Comparison of ENCODE assay signal across 25 cellular contexts in the genomic region with DNA sequence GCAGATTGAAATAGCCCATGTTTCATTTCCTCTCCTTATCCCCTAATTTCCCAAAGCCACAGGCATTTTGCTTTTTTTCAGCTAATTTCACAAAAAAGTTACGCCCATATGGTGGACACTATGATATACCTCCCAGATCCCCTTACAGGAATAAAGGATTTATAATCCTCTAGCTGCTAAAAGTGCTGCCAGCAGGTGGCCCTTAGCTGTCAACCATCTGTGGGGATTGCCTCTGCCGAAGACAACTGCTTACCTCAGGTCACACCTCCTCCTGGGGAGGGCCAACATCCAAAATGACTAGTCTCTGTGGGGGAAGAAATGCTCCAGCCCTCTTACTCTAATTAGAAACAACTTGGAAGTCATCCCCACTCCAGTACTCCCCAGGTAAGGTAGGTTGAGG.
DNase-seq lines count a peak whose midpoint lies in the region; ATAC-seq and TF ChIP-seq lines count a peak whose summit lies in the region.
"Had no signal": no experiment of that assay in that cellular context is flagged by ENCODE, and none has a peak within 500 bp of the region (broad histone marks: within the 10 kb centered on the region; RNA-seq: fewer than 3 reads in every experiment).

No MANE protein-coding gene starts in this region.

- H3K27ac ChIP-seq in Karpas-422 (ENCODE audit: low read length) (no peak overlapping the region), mesendoderm (ENCODE audit: low read depth, low read length) (no peak overlapping the region), adrenal gland (no peak overlapping the region)
- H3K27ac ChIP-seq: Peyer's patch, SK-N-MC had no signal

- no peaks in the 10 kb centered on the region for H3K9me2 ChIP-seq in Karpas-422 (replicated peaks; ENCODE audit: insufficient read depth, low read length)

- no peak overlapping the region for H3K4me3 ChIP-seq in Karpas-422 (ENCODE audit: low read length)
- H3K4me3 ChIP-seq in astrocyte of the spinal cord (ENCODE audit: low read depth, low read length), result no peak overlapping the region
- H3K4me3 ChIP-seq in mesendoderm (ENCODE audit: low read length), result no peak overlapping the region
- no peak overlapping the region for H3K4me3 ChIP-seq in adrenal gland
- H3K4me3 ChIP-seq: Peyer's patch, SK-N-MC had no signal

- no peak overlapping the region for H3K56ac ChIP-seq in mesendoderm (ENCODE audit: low read length)

- no peak overlapping the region for H4K5ac ChIP-seq in mesendoderm (ENCODE audit: low read length)

- H3K9ac ChIP-seq in Karpas-422 (ENCODE audit: low read length) (no peak overlapping the region), mesendoderm (ENCODE audit: low read length) (no peak overlapping the region)

- H3K4me1 ChIP-seq in Karpas-422 (ENCODE audit: low read length) (no peaks in the 10 kb centered on the region), mesendoderm (ENCODE audit: control insufficient read depth, low read depth, low read length) (peaks cover 6% of the 10 kb centered on the region), adrenal gland (replicated peaks in 1 of 2) (peaks cover 0 to 14% of the 10 kb centered on the region in 2 donors)

- H3K18ac ChIP-seq in mesendoderm (ENCODE audit: low read length), result no peak overlapping the region

- no peaks in the 10 kb centered on the region for H4K20me1 ChIP-seq in Karpas-422 (ENCODE audit: insufficient read depth, low read depth, low read length)

- H2AK5ac ChIP-seq in mesendoderm (ENCODE audit: low read length), result no peak overlapping the region

- H3K79me1 ChIP-seq in mesendoderm (ENCODE audit: low read length), result no peaks in the 10 kb centered on the region

- H3K36me3 ChIP-seq in Karpas-422 (ENCODE audit: insufficient read depth, low read length) (no peaks in the 10 kb centered on the region), mesendoderm (ENCODE audit: control insufficient read depth, insufficient read depth, low read length) (no peaks in the 10 kb centered on the region), adrenal gland (replicated peaks in 1 of 2) (no peaks in the 10 kb centered on the region)
- H3K36me3 ChIP-seq: Peyer's patch had no signal

- TF ChIP-seq POLR2A in adrenal gland (IDR thresholded peaks at IDR 0.05), result no peak

- WGBS in mesendoderm (ENCODE audit: extremely low coverage, insufficient coverage, low lambda C conversion rate), result no CpG with 5 or more reads among the region's 2 CpGs
- 69 to 92% (median 76%) methylated on average over 2 of the region's 2 CpGs for WGBS in adrenal gland, 4 donors

- no peak overlapping the region for H2BK5ac ChIP-seq in mesendoderm (ENCODE audit: low read length)

- no peak overlapping the region for H2AFZ ChIP-seq in Karpas-422 (ENCODE audit: low read length)

- in situ Hi-C loops in astrocyte of the spinal cord (cut with HindIII; ENCODE audit: low sequenced_read_pairs), result no loop called here

- H4K8ac ChIP-seq in mesendoderm (ENCODE audit: low read depth, low read length), result no peak overlapping the region

- no peak overlapping the region for H3K23ac ChIP-seq in mesendoderm (ENCODE audit: low read length)

- peak; percentile 38 for DNase-seq in DMS53 (lab: John Stamatoyannopoulos, UW)
- DNase-seq in DMS53 treated with DMSO at 0.1 percent for 48 hours (lab: John Stamatoyannopoulos, UW; ENCODE audit: unreplicated experiment), result no peak
- DNase-seq in Karpas-422, result peak; percentile 46
- no peak for DNase-seq in astrocyte of the spinal cord (ENCODE audit: low read depth, low spot score)
- DNase-seq in mesendoderm, result peak; percentile 65
- DNase-seq in adrenal gland, result no peak
- no peak for DNase-seq in COLO829 (ENCODE audit: low spot score)
- DNase-seq: 8988T; activated B cell treated with CpG ODN at 0.5 μM for 24 hours; activated CD8-positive, alpha-beta T cell treated with anti-CD3 and anti-CD28 coated beads, Interleukin-2, amount 10 ng/mL, durations not matched to agents 7 days and 5 days; activated naive CD8-positive, alpha-beta T cell treated with anti-CD3 and anti-CD28 coated beads, Interleukin-2, amount 10 ng/mL, durations not matched to agents 7 days and 5 days; foreskin fibroblast; GF-D8; hippocampal formation; kidney glomerular epithelial cell; mesenchymal stem cell; natural killer cell; NCI-H1048; NCI-H2029 treated with DMSO at 0.1 percent for 48 hours; NCI-H774; stimulated activated CD4-positive, alpha-beta T cell treated with anti-CD3 and anti-CD28 coated beads, Interleukin-2, amount 100 ng/mL, for 48 hours had no signal

- no peak overlapping the region for H3K4ac ChIP-seq in mesendoderm (ENCODE audit: low read depth, low read length)

- H3K79me2 ChIP-seq in Karpas-422 (ENCODE audit: low read length), result no peaks in the 10 kb centered on the region
- H3K79me2 ChIP-seq in mesendoderm (ENCODE audit: control insufficient read depth, insufficient read depth, low read length), result no peaks in the 10 kb centered on the region

- ATAC-seq in GM21576 (IDR thresholded peaks at IDR 0.05; ENCODE audit: unreplicated experiment), result no peak
- ATAC-seq: activated CD8-positive, alpha-beta T cell treated with anti-CD3 and anti-CD28 coated beads, Interleukin-2, amount 10 ng/mL, durations not matched to agents 7 days and 5 days; HCT116; natural killer cell had no signal

- H3K9me3 ChIP-seq in Karpas-422 (ENCODE audit: low read length) (no peaks in the 10 kb centered on the region), adrenal gland (replicated peaks in 1 of 3) (no peaks in the 10 kb centered on the region)
- H3K9me3 ChIP-seq: Peyer's patch had no signal

- H2BK15ac ChIP-seq in mesendoderm (replicated peaks; ENCODE audit: low read depth), result no peak overlapping the region

- H2BK120ac ChIP-seq in mesendoderm (ENCODE audit: low read depth, low read length), result no peak overlapping the region

- TF ChIP-seq CTCF in astrocyte of the spinal cord (IDR thresholded peaks at IDR 0.05; ENCODE audit: low read depth, low read length), result peak; percentile 4
- TF ChIP-seq CTCF in adrenal gland (IDR thresholded peaks at IDR 0.05), result no peak

- H3K27me3 ChIP-seq in Karpas-422 (ENCODE audit: low read length) (no peaks in the 10 kb centered on the region), mesendoderm (ENCODE audit: insufficient read depth, low read length, poor library complexity) (no peaks in the 10 kb centered on the region), adrenal gland (no peaks in the 10 kb centered on the region)
- H3K27me3 ChIP-seq: Peyer's patch had no signal

- H3K4me2 ChIP-seq in Karpas-422 (ENCODE audit: low read depth, low read length, poor library complexity, severe bottlenecking) (no peak overlapping the region), mesendoderm (ENCODE audit: low read length) (no peak overlapping the region)

- intact Hi-C loops in adrenal gland (cut with DNase I), result no loop called here

Comparison
In these comparisons a context has a peak if more than half of its experiments do, and no peak if none do; other contexts are left out.
1. DNase-seq: peak in DMS53 (single experiment), Karpas-422 (single experiment) and mesendoderm (single experiment); none in DMS53 treated with DMSO at 0.1 percent for 48 hours (single experiment), astrocyte of the spinal cord (single experiment), adrenal gland (0 of 7) and COLO829 (single experiment).